18 cellular contexts compared by ENCODE assay signal in the genomic region with DNA sequence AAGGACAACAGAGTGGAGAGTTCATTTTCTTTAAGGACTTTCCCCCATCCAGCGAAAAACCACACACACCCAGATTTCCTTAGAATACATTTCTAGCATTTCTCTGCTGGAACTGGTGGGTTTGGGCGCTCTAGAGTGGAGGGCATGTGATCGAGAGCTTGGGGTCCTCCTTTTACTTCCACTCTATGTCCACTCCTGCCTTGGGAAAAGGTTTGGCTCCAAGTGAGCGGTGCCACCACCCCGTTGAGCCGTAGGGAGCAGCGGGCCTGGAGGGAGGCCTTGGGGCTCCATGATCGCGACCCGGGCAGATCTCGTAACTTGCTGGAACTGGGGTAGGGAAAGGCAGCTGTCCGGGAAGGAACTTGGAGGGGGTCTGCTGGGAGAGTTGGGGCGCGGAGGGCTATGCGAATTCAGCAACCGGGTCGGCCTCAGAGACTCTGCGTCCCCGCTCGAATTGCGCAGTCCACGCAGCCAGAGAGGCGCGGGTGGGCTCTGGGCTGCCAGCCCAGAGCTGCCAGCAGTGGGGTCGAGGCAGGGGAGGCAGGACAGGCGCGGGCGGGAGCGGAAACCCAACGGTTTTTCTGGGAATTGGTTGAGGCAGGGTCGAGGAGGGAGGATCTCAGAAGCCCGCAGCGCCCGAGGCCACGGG. TPM values are rescaled to one million over a fixed set of nuclear protein-coding genes. Genes with fewer than 3 reads are reported as not detected.
A peak's percentile ranks its signal among the peaks of the same experiment; 100 is the strongest.
DNase-seq lines count a peak whose midpoint lies in the region; ATAC-seq and TF ChIP-seq lines count a peak whose summit lies in the region.
"Had no signal": no experiment of that assay in that cellular context is flagged by ENCODE, and none has a peak within 500 bp of the region (broad histone marks: within the 10 kb centered on the region; RNA-seq: fewer than 3 reads in every experiment).

No MANE protein-coding gene starts in this region.

- H3K4me2 ChIP-seq in neural cell (ENCODE audit: low read length), result no peak overlapping the region
- H3K4me2 ChIP-seq: BLaER1 had no signal

- no peaks in the 10 kb centered on the region for H3K9me3 ChIP-seq in CD8-positive, alpha-beta memory T cell (ENCODE audit: low read length)
- no peaks in the 10 kb centered on the region for H3K9me3 ChIP-seq in HUES64 (ENCODE audit: insufficient read depth, low read depth, low read length)
- H3K9me3 ChIP-seq in neural cell (ENCODE audit: low read length), result no peaks in the 10 kb centered on the region
- H3K9me3 ChIP-seq: mucosa of descending colon, Peyer's patch had no signal

- in situ Hi-C loops in GM13976 (cut with MboI; ENCODE audit: low sequenced_read_pairs, unreplicated experiment), result no loop called here

- no peak overlapping the region for H3K27ac ChIP-seq in CD8-positive, alpha-beta memory T cell (ENCODE audit: low read depth, low read length)
- H3K27ac ChIP-seq in HUES64 (ENCODE audit: low read depth, low read length) (no peak overlapping the region), neural cell (ENCODE audit: low read length) (no peak overlapping the region), RWPE1 (no peak overlapping the region)
- H3K27ac ChIP-seq: BLaER1, Peyer's patch had no signal

- 6% methylated on average over 32 of the region's 35 CpGs for WGBS in HUES64

- no peaks in the 10 kb centered on the region for H3K9me2 ChIP-seq in neural cell (ENCODE audit: insufficient read depth, low read length)

- ATAC-seq in effector memory CD8-positive, alpha-beta T cell (replicated peaks), result no peak
- ATAC-seq in HG03469 (IDR thresholded peaks at IDR 0.05; ENCODE audit: unreplicated experiment), result no peak
- ATAC-seq: mucosa of descending colon, right cardiac atrium had no signal

- no peak for TF ChIP-seq RAD21 in neural cell (conservative IDR thresholded peaks at IDR 0.05)

- H3K27ac Mint-ChIP-seq in CD8-positive, alpha-beta memory T cell, result peak overlapping the region in 2 of 8 donors; percentile 28 to 68
- H3K27ac Mint-ChIP-seq in effector memory CD8-positive, alpha-beta T cell, result no peak overlapping the region
- H3K27ac Mint-ChIP-seq: T-helper 1 cell treated with Interleukin-12 subunit alpha and Interleukin-12 subunit beta and Interleukin-4 antibody, amounts not matched to agents 30 μg/mL and 1 μg/mL, for 36 hours had no signal

- no peaks in the 10 kb centered on the region for H3F3A ChIP-seq in neural cell (ENCODE audit: insufficient read depth, low read length, poor library complexity, severe bottlenecking)

- H2AFZ ChIP-seq in neural cell (ENCODE audit: low read depth, low read length), result no peak overlapping the region

- POLR2A ChIA-PET in CD8-positive, alpha-beta memory T cell (lab: Charles Lee), result no interaction called here
- POLR2A ChIA-PET in RWPE1 (lab: Yijun Ruan, JAX; ENCODE audit: low non-redundant PET), result no interaction called here

- no peaks in the 10 kb centered on the region for H4K20me1 ChIP-seq in neural cell (ENCODE audit: insufficient read depth)

- peaks cover 65 to 84% of the 10 kb centered on the region in 2 donors for H3K27me3 Mint-ChIP-seq in CD8-positive, alpha-beta memory T cell
- peaks cover 74 to 91% of the 10 kb centered on the region in 2 donors for H3K27me3 Mint-ChIP-seq in effector memory CD8-positive, alpha-beta T cell

- H3K9me3 Mint-ChIP-seq in CD8-positive, alpha-beta memory T cell, result peaks cover 0 to 2% (median 0%) of the 10 kb centered on the region in 5 donors
- no peaks in the 10 kb centered on the region for H3K9me3 Mint-ChIP-seq in effector memory CD8-positive, alpha-beta T cell
- H3K9me3 Mint-ChIP-seq: T-helper 1 cell treated with Interleukin-12 subunit alpha and Interleukin-12 subunit beta and Interleukin-4 antibody, amounts not matched to agents 30 μg/mL and 1 μg/mL, for 36 hours had no signal

- no peaks in the 10 kb centered on the region for H3K36me3 Mint-ChIP-seq in CD8-positive, alpha-beta memory T cell
- H3K36me3 Mint-ChIP-seq in effector memory CD8-positive, alpha-beta T cell (ENCODE audit: insufficient read depth), result no peaks in the 10 kb centered on the region

- H3K4me3 Mint-ChIP-seq in CD8-positive, alpha-beta memory T cell, result peak overlapping the region; percentile 29 to 93 (median 44)
- H3K4me3 Mint-ChIP-seq in effector memory CD8-positive, alpha-beta T cell, result peak overlapping the region; percentile 70 to 85

- TF ChIP-seq EP300 in neural cell (conservative IDR thresholded peaks at IDR 0.05; ENCODE audit: poor library complexity, severe bottlenecking), result no peak

- H3K79me2 ChIP-seq in neural cell (replicated peaks; ENCODE audit: insufficient read depth, low read length), result no peaks in the 10 kb centered on the region

- DNase-seq in CD8-positive, alpha-beta memory T cell, result no peak
- DNase-seq in effector memory CD8-positive, alpha-beta T cell, result no peak
- DNase-seq in RWPE1 (ENCODE audit: low spot score) (no peak), GM13976 (ENCODE audit: low spot score) (no peak)
- no peak for DNase-seq in stimulated activated CD8-positive, alpha-beta memory T cell treated with anti-CD3 and anti-CD28 coated beads, Interleukin-4, amount 100 ng/mL, for 48 hours
- DNase-seq: activated CD4-positive, alpha-beta T cell treated with anti-CD3 and anti-CD28 coated beads for 48 hours; activated effector memory CD4-positive, alpha-beta T cell treated with Interleukin-2 at 50 U/mL for 16 hours; mucosa of descending colon; NCI-H1694; NCI-H510A treated with DMSO at 0.1 percent for 48 hours; Peyer's patch had no signal

- CTCF ChIA-PET in CD8-positive, alpha-beta memory T cell (lab: Charles Lee), result interaction anchor here (1.2 to 1.4 kb wide), 2 partner anchors 19 to 123 kb away, joined by 3 to 7 read pairs; no protein-coding TSS in a partner anchor
- CTCF ChIA-PET in RWPE1 (lab: Yijun Ruan, JAX), result interaction anchor here (1.0 kb wide), 1 partner anchor 91 kb away, joined by 3 read pairs; no protein-coding TSS in a partner anchor

- no peak overlapping the region for H3K9ac ChIP-seq in HUES64 (ENCODE audit: low read depth, low read length)
- no peak overlapping the region for H3K9ac ChIP-seq in neural cell (ENCODE audit: low read length)
- H3K9ac ChIP-seq: BLaER1 had no signal

- peaks cover 29 to 49% (median 43%) of the 10 kb centered on the region in 3 donors for H3K4me1 Mint-ChIP-seq in CD8-positive, alpha-beta memory T cell
- peaks cover 30 to 35% of the 10 kb centered on the region in 2 donors for H3K4me1 Mint-ChIP-seq in effector memory CD8-positive, alpha-beta T cell (ENCODE audit: low read depth in 2 of 2)

- H3K4me3 ChIP-seq in CD8-positive, alpha-beta memory T cell (ENCODE audit: low read length), result no peak overlapping the region
- H3K4me3 ChIP-seq in HUES64 (ENCODE audit: low read length), result peak overlapping the region; percentile 20; the same call in 1 of the 2 replicates
- H3K4me3 ChIP-seq in neural cell (ENCODE audit: low read length), result peak overlapping the region; percentile 55
- H3K4me3 ChIP-seq: mucosa of descending colon, Peyer's patch had no signal

- H3K27me3 ChIP-seq in CD8-positive, alpha-beta memory T cell (ENCODE audit: insufficient read depth, low read length, poor library complexity, severe bottlenecking), result peaks cover 61% of the 10 kb centered on the region
- peaks cover 100% of the 10 kb centered on the region for H3K27me3 ChIP-seq in HUES64 (ENCODE audit: insufficient read depth, low read length)
- H3K27me3 ChIP-seq in neural cell (ENCODE audit: insufficient read depth, low read depth, low read length), result peaks cover 98% of the 10 kb centered on the region

- no peaks in the 10 kb centered on the region for H3K36me3 ChIP-seq in CD8-positive, alpha-beta memory T cell (ENCODE audit: insufficient read depth, low read length)
- H3K36me3 ChIP-seq in HUES64 (ENCODE audit: insufficient read depth, low read length) (no peaks in the 10 kb centered on the region), neural cell (ENCODE audit: insufficient read depth, low read length) (no peaks in the 10 kb centered on the region)
- H3K36me3 ChIP-seq: BLaER1, Peyer's patch had no signal

- no peak for TF ChIP-seq CTCF in neural cell (IDR thresholded peaks at IDR 0.05; ENCODE audit: poor library complexity, severe bottlenecking)
- no peak for TF ChIP-seq CTCF in RWPE1 (conservative IDR thresholded peaks at IDR 0.05; ENCODE audit: low read depth)
- no peak for TF ChIP-seq CTCF in GM13976 (IDR thresholded peaks at IDR 0.05; ENCODE audit: borderline replicate concordance, control extremely low read depth, extremely low read depth, insufficient read depth, missing control alignments)

- H3K4me1 ChIP-seq in CD8-positive, alpha-beta memory T cell (ENCODE audit: insufficient read depth, low read length), result peaks cover 30% of the 10 kb centered on the region
- H3K4me1 ChIP-seq in HUES64 (ENCODE audit: insufficient read depth, low read length), result peaks cover 22% of the 10 kb centered on the region

TF ChIP-seq in neural cell, 6 proteins besides CTCF, POLR2A, EP300 and RAD21 (continues in another document):
- TF ChIP-seq POLR2AphosphoS5 (IDR thresholded peaks at IDR 0.05) (peak; percentile 14), EZH2 (IDR thresholded peaks at IDR 0.05; ENCODE audit: borderline replicate concordance, insufficient read depth, low read length, poor library complexity, severe bottlenecking) (peak; percentile 34), MXI1 (conservative IDR thresholded peaks at IDR 0.05; ENCODE audit: poor library complexity, severe bottlenecking) (no peak), SMC3 (conservative IDR thresholded peaks at IDR 0.05; ENCODE audit: poor library complexity) (no peak), TAF1 (IDR thresholded peaks at IDR 0.05; ENCODE audit: low read depth) (no peak)

RNA-seq across cellular contexts. Expression of gene DLX4, which starts 2.3 kb away (rescaled TPM):
- under 1 TPM; 0.58 to 0.88 TPM for total RNA-seq in CD8-positive, alpha-beta memory T cell
- polyA plus RNA-seq in CD8-positive, alpha-beta memory T cell, result not detected
- polyA plus RNA-seq in HUES64 (2013, experiment 1 of 2), result 0.50 TPM
- polyA plus RNA-seq in HUES64 (2013, experiment 2 of 2), result 0.51 TPM
- not detected in 2 replicates for polyA plus RNA-seq in neural cell
- polyA minus RNA-seq in neural cell, result not detected in 2 replicates
- total RNA-seq: endothelial cell of umbilical vein, Peyer's patch had no signal
- polyA plus RNA-seq: endothelial cell of umbilical vein had no signal

RNA-seq across cellular contexts. Expression of gene DLX3, which starts 23.7 kb away (rescaled TPM):
- total RNA-seq in CD8-positive, alpha-beta memory T cell, result under 1 TPM in 1 of 2 experiments, not detected in 1; 0.15 TPM
- not detected for polyA plus RNA-seq in CD8-positive, alpha-beta memory T cell
- 0.40 TPM for polyA plus RNA-seq in HUES64 (2013, experiment 1 of 2)
- 0.32 TPM for polyA plus RNA-seq in HUES64 (2013, experiment 2 of 2)
- not detected in 2 replicates for polyA plus RNA-seq in neural cell
- not detected in 2 replicates for polyA minus RNA-seq in neural cell
- total RNA-seq: endothelial cell of umbilical vein, Peyer's patch had no signal
- polyA plus RNA-seq: endothelial cell of umbilical vein had no signal
